ENCODE assay signal across 26 cellular contexts in the genomic region with DNA sequence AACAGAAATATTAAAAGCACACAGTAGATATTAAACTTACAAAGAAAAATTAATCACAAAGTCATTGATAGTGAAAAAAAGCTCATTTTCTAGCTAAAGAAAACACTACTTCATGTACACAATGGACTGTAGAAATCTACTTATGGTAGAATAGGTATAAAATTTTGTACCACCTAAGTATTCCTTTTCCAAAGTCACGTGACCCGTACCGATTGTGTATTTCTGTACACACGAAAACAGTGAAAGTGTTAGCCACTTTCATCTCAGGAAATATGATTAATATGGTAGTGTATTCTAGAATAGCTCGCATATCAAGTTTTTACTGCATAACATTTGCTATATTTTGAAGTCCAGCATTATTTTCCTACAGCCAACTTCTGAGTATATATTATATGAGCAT.
A peak's percentile ranks its signal among the peaks of the same experiment; 100 is the strongest.
DNase-seq lines count a peak whose midpoint lies in the region; ATAC-seq, FAIRE-seq and TF ChIP-seq lines count a peak whose summit lies in the region.
"Had no signal": no experiment of that assay in that cellular context is flagged by ENCODE, and none has a peak within 500 bp of the region (broad histone marks: within the 10 kb centered on the region; RNA-seq: fewer than 3 reads in every experiment).

No MANE protein-coding gene starts in this region.

- no peak for TF ChIP-seq POLR2A in HepG2 (IDR thresholded peaks at IDR 0.05; ENCODE audit: insufficient read depth in 1 of 2, low read depth in 2 of 2, low read length in 2 of 2)
- no peak for TF ChIP-seq POLR2A in right lobe of liver (IDR thresholded peaks at IDR 0.05)
- TF ChIP-seq POLR2A in GM12878 (IDR thresholded peaks at IDR 0.05; ENCODE audit: low read depth, low read length), result no peak

- BruUV-seq in HepG2 (replicated peaks; lab: Mats Ljungman, UMichigan) (no TSS peak), GM12878 (replicated peaks; lab: Mats Ljungman, UMichigan) (no TSS peak)

- POLR2A ChIA-PET in HepG2 (lab: Yijun Ruan, JAX) (no interaction called here), GM12878 (lab: Charles Lee) (no interaction called here)

- H4K20me1 ChIP-seq in HepG2 (ENCODE audit: insufficient read depth, low read length) (no peaks in the 10 kb centered on the region), GM12878 (ENCODE audit: control insufficient read depth, insufficient read depth) (no peaks in the 10 kb centered on the region)
- H4K20me1 ChIP-seq: BLaER1 had no signal

- H3K36me3 Mint-ChIP-seq in mesothelial cell of epicardium, result peaks cover 34% of the 10 kb centered on the region
- H3K36me3 Mint-ChIP-seq: CD4-positive, alpha-beta memory T cell; CD4-positive, CD25-positive, alpha-beta regulatory T cell; CD8-positive, alpha-beta memory T cell had no signal

- peaks cover 5% of the 10 kb centered on the region; the same call in 1 of the 2 replicates for H3K4me1 ChIP-seq in HepG2 (ENCODE audit: insufficient read depth, low read length)
- no peaks in the 10 kb centered on the region for H3K4me1 ChIP-seq in right lobe of liver
- H3K4me1 ChIP-seq in GM12878 (ENCODE audit: control insufficient read depth, insufficient read depth, low read length), result no peaks in the 10 kb centered on the region
- H3K4me1 ChIP-seq: BE2C, BLaER1 had no signal

- CTCF ChIA-PET in HepG2 (lab: Yijun Ruan, JAX; ENCODE audit: low intra/inter-chr PET ratio, low total read pairs), result no interaction called here
- CTCF ChIA-PET in GM12878 (lab: Yijun Ruan, JAX), result no interaction called here

- H3K4me3 Mint-ChIP-seq in mesothelial cell of epicardium, result no peak overlapping the region
- H3K4me3 Mint-ChIP-seq: CD14-positive monocyte; CD4-positive, alpha-beta memory T cell; CD4-positive, CD25-positive, alpha-beta regulatory T cell; CD8-positive, alpha-beta memory T cell had no signal

- no peaks in the 10 kb centered on the region for H3K36me3 ChIP-seq in HepG2 (replicated peaks in 1 of 2; ENCODE audit: control insufficient read depth in 1 of 2, insufficient read depth in 2 of 2, low read length in 2 of 2)
- H3K36me3 ChIP-seq in right lobe of liver, result no peaks in the 10 kb centered on the region
- no peaks in the 10 kb centered on the region for H3K36me3 ChIP-seq in GM12878 (ENCODE audit: control insufficient read depth in 2 of 2, insufficient read depth in 2 of 2, low read length in 1 of 2)
- H3K36me3 ChIP-seq: BE2C, BLaER1 had no signal

- H3K9me3 Mint-ChIP-seq in mesothelial cell of epicardium, result no peaks in the 10 kb centered on the region

- H2AFZ ChIP-seq in HepG2 (ENCODE audit: low read length) (no peak overlapping the region), GM12878 (ENCODE audit: control insufficient read depth, low read depth, low read length) (no peak overlapping the region)

- TF ChIP-seq EP300 in HepG2 (IDR thresholded peaks at IDR 0.05; ENCODE audit: low read depth in 2 of 2, low read length in 2 of 2) (no peak), HepG2 (CRISPR knock-in tag; IDR thresholded peaks at IDR 0.05; ENCODE audit: borderline replicate concordance) (no peak), GM12878 (IDR thresholded peaks at IDR 0.05; ENCODE audit: borderline replicate concordance in 1 of 2, control insufficient read depth in 1 of 2, low read depth in 2 of 2, low read length in 2 of 2) (no peak)

- TF ChIP-seq CTCF in HepG2 (CRISPR knock-in tag; IDR thresholded peaks at IDR 0.05) (no peak), right lobe of liver (IDR thresholded peaks at IDR 0.05) (no peak), GM12878 (IDR thresholded peaks at IDR 0.05 in 2 of 3, conservative IDR thresholded peaks at IDR 0.05 in 1 of 3; ENCODE audit: control insufficient read depth in 2 of 3, extremely low read depth in 1 of 3, insufficient read depth in 1 of 3, low read depth in 3 of 3, low read length in 3 of 3) (no peak), mesothelial cell of epicardium (IDR thresholded peaks at IDR 0.05; ENCODE audit: unreplicated experiment) (no peak)

- SMC1A ChIA-PET in GM12878 (lab: Charles Lee; ENCODE audit: uncharacterized antibody, unreplicated experiment), result interaction anchor here (0.7 to 1.6 kb wide), 2 partner anchors 12 to 22 kb away, joined by 3 to 4 read pairs; no protein-coding TSS in a partner anchor

- H3K9ac ChIP-seq in HepG2 (ENCODE audit: insufficient read depth, low read depth, low read length) (no peak overlapping the region), GM12878 (ENCODE audit: control insufficient read depth, insufficient read depth, low read length) (no peak overlapping the region)
- H3K9ac ChIP-seq: BLaER1 had no signal

- ATAC-seq in HepG2, result no peak
- no peak for ATAC-seq in right lobe of liver
- ATAC-seq in GM12878, result no peak
- ATAC-seq in HG03460 (IDR thresholded peaks at IDR 0.05; ENCODE audit: unreplicated experiment), result no peak

- H3K79me2 ChIP-seq in HepG2 (ENCODE audit: insufficient read depth, low read length) (no peaks in the 10 kb centered on the region), GM12878 (ENCODE audit: control insufficient read depth, insufficient read depth, low read length) (no peaks in the 10 kb centered on the region)

- H3K4me3 ChIP-seq in HepG2 (replicated peaks in 1 of 3; ENCODE audit: insufficient read depth in 1 of 3, low read depth in 2 of 3, low read length in 3 of 3) (no peak overlapping the region), right lobe of liver (no peak overlapping the region), GM12878 (no peak overlapping the region)
- H3K4me3 ChIP-seq: BLaER1 had no signal

- no peak overlapping the region for H3K27ac ChIP-seq in HepG2 (ENCODE audit: extremely low read length, insufficient read depth, low read length)
- no peak overlapping the region for H3K27ac ChIP-seq in right lobe of liver
- H3K27ac ChIP-seq in GM12878 (ENCODE audit: control insufficient read depth, insufficient read depth), result no peak overlapping the region
- H3K27ac ChIP-seq: 22Rv1, BLaER1 had no signal

- RAD21 ChIA-PET in GM12878 (lab: Charles Lee; ENCODE audit: unreplicated experiment), result no interaction called here

- intact Hi-C loops in HepG2 (cut with micrococcal nuclease; ENCODE audit: unreplicated experiment) (no loop called here), right lobe of liver (cut with DNase I) (no loop called here), GM12878 (cut with micrococcal nuclease; ENCODE audit: unreplicated experiment) (no loop called here)

- WGBS in HepG2 (ENCODE audit: low lambda C conversion rate), result 26% methylated on average over 5 of the region's 5 CpGs
- 57% methylated on average over 5 of the region's 5 CpGs for WGBS in right lobe of liver (ENCODE audit: insufficient coverage, low coverage, low lambda C conversion rate, missing lambda C conversion rate)
- WGBS in GM12878 (ENCODE audit: insufficient coverage, insufficient replicate concordance, low lambda C conversion rate, missing lambda C conversion rate), result 19% methylated on average over 5 of the region's 5 CpGs

- DNase-seq in HepG2 (ENCODE audit: low spot score) (no peak), right lobe of liver (no peak), GM12878 (ENCODE audit: low read depth, low spot score) (no peak), mesothelial cell of epicardium (ENCODE audit: low spot score in 2 of 2, unreplicated experiment in 2 of 2) (no peak), NCI-H345 (lab: John Stamatoyannopoulos, UW) (no peak)
- DNase-seq in activated CD4-positive, CD25-positive, alpha-beta regulatory T cell (lab: John Stamatoyannopoulos, UW), result no peak
- DNase-seq: ACHN; BE2C; C1 segment of cervical spinal cord; CD4-positive, alpha-beta memory T cell; CD4-positive, CD25-positive, alpha-beta regulatory T cell; CD8-positive, alpha-beta memory T cell; COR-L47; DMS 273 treated with DMSO at 0.1 percent for 48 hours; DMS153; DMS53; DMS79; DND-41; EL; GF-D8 had no signal

- no peaks in the 10 kb centered on the region for H3K9me3 ChIP-seq in HepG2 (ENCODE audit: low read length)
- no peaks in the 10 kb centered on the region for H3K9me3 ChIP-seq in right lobe of liver
- H3K9me3 ChIP-seq in GM12878 (replicated peaks; ENCODE audit: control insufficient read depth, insufficient read depth, low read length), result no peaks in the 10 kb centered on the region
- H3K9me3 ChIP-seq: BE2C, BLaER1 had no signal

- in situ Hi-C loops in HepG2 (cut with HindIII; ENCODE audit: extremely low pct_ligation_motif_present, low pct_unique_long_range_greater_than_20kb), result no loop called here
- in situ Hi-C loops in GM12878 (cut with MboI), result no loop called here

- H3K27me3 Mint-ChIP-seq in mesothelial cell of epicardium (ENCODE audit: low read depth), result no peaks in the 10 kb centered on the region
- H3K27me3 Mint-ChIP-seq: CD4-positive, alpha-beta memory T cell; CD4-positive, CD25-positive, alpha-beta regulatory T cell; CD8-positive, alpha-beta memory T cell had no signal

- peak overlapping the region; percentile 34 for H3K27ac Mint-ChIP-seq in mesothelial cell of epicardium
- H3K27ac Mint-ChIP-seq: CD14-positive monocyte; CD4-positive, alpha-beta memory T cell; CD4-positive, CD25-positive, alpha-beta regulatory T cell; CD8-positive, alpha-beta memory T cell had no signal

- FAIRE-seq in HepG2 (lab: Jason Lieb, UNC) (no peak), GM12878 (lab: Jason Lieb, UNC) (no peak)
- FAIRE-seq: GM12892, GM18507 had no signal

- no peak overlapping the region for H3K4me2 ChIP-seq in HepG2 (ENCODE audit: low read depth, low read length)
- H3K4me2 ChIP-seq in GM12878 (ENCODE audit: control insufficient read depth, insufficient read depth), result no peak overlapping the region
- H3K4me2 ChIP-seq: BLaER1 had no signal

- no peaks in the 10 kb centered on the region for H3K27me3 ChIP-seq in HepG2 (ENCODE audit: control insufficient read depth in 1 of 2, insufficient read depth in 2 of 2, low read length in 2 of 2)
- H3K27me3 ChIP-seq in right lobe of liver, result no peaks in the 10 kb centered on the region
- H3K27me3 ChIP-seq in GM12878 (replicated peaks in 1 of 2; ENCODE audit: control insufficient read depth in 2 of 2, insufficient read depth in 2 of 2, low read length in 1 of 2), result no peaks in the 10 kb centered on the region
- H3K27me3 ChIP-seq: BE2C, BLaER1 had no signal

- TF ChIP-seq RAD21 in HepG2 (CRISPR knock-in tag; IDR thresholded peaks at IDR 0.05) (no peak), GM12878 (IDR thresholded peaks at IDR 0.05; ENCODE audit: insufficient read depth, low read depth, low read length) (no peak)

- peaks cover 29% of the 10 kb centered on the region for H3K4me1 Mint-ChIP-seq in mesothelial cell of epicardium
- H3K4me1 Mint-ChIP-seq: CD14-positive monocyte; CD4-positive, alpha-beta memory T cell; CD4-positive, CD25-positive, alpha-beta regulatory T cell; CD8-positive, alpha-beta memory T cell had no signal

TF ChIP-seq in HepG2, 621 proteins besides CTCF, POLR2A, EP300 and RAD21 (continues in another document):
- no peak for TF ChIP-seq ARNT2 (CRISPR knock-in tag; IDR thresholded peaks at IDR 0.05; ENCODE audit: low read depth)
- TF ChIP-seq RAD51 (IDR thresholded peaks at IDR 0.05; ENCODE audit: borderline replicate concordance), result peak; percentile 78

TF ChIP-seq in GM12878, 131 proteins besides CTCF, POLR2A, EP300 and RAD21:
- TF ChIP-seq RAD51 (IDR thresholded peaks at IDR 0.05), result peak; percentile 53; the same call in 1 of the 2 replicates
- no peak for TF ChIP-seq POLR2AphosphoS5 (IDR thresholded peaks at IDR 0.05; ENCODE audit: low read length)
- no peak for TF ChIP-seq SIX5 (IDR thresholded peaks at IDR 0.05; ENCODE audit: low read depth, low read length, severe bottlenecking)
